ENCODE assay signal across 8 cellular contexts in the genomic region with DNA sequence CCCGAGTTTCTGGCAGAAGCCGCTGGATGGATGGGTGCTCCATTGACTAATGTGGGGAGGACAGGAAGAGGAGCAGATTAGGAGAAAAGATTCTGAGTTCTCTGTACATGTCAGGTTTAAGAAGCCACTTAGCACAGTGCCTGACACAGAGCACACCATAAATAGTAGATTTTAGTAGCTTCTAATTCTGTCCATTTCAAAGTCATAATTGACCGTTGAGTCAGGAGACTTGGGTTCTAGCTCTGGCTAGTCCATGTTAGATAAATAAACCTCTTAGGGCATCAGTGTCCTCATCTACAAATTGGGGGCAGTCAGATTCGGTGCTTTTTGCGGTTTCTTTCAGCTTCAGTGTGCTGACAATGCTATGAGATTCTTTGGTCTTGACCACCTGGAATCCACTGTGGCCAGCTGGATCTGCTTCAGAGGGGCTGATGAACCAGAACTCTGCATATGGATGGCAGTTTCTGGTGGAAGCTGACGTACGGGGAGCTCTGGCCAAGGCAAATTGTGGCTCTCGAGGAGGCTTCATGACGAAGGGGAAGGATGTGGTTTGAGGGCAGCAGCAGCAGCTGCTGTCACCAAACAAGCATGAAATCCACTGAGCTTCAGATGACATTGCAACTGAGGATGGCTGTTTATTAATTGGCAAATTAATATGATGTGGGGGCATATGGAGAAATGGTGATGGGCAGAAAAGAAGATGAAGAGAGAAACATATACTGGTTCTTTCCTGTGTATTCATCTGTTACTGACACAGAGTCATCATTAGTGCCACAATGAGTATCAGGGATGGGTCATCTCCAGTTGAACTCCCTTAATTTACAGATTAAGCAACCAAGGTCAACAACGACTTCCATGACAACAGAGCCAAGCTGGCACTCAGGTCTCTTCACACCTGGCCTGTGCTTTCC.
DNase-seq lines count a peak whose midpoint lies in the region; ATAC-seq and TF ChIP-seq lines count a peak whose summit lies in the region.

No MANE protein-coding gene starts in this region.

- CTCF ChIA-PET in WTC11 (lab: Charles Lee): no interaction called here

- DNase-seq in DMS79 treated with DMSO at 0.1 percent for 48 hours (lab: John Stamatoyannopoulos, UW): peak; percentile 17
- no peak for DNase-seq in DMS79 (lab: John Stamatoyannopoulos, UW)
- peak; percentile 70 to 74 for DNase-seq in activated T-cell treated with anti-CD3 and anti-CD28 coated beads, Interleukin-2, amount 50 U/mL, for 72 hours
- peak in 1 of 2 donors; percentile 41 for DNase-seq in upper lobe of left lung
- no peak for DNase-seq in WTC11 (ENCODE audit: low spot score)

- TF ChIP-seq CTCF in OCI-LY3 (IDR thresholded peaks at IDR 0.05; ENCODE audit: low read depth, low read length) (no peak), upper lobe of left lung (IDR thresholded peaks at IDR 0.05) (no peak), WTC11 (IDR thresholded peaks at IDR 0.05) (no peak)

- no peaks in the 10 kb centered on the region for H3K79me2 ChIP-seq in OCI-LY3 (ENCODE audit: low read length)

- H3K4me3 ChIP-seq in OCI-LY3 (ENCODE audit: low read length): peak overlapping the region; percentile 56
- peak overlapping the region in 1 of 2 donors; percentile 4 for H3K4me3 ChIP-seq in mucosa of rectum (ENCODE audit: low read length in 2 of 2)
- H3K4me3 ChIP-seq in upper lobe of left lung: no peak overlapping the region

- no peak for TF ChIP-seq EP300 in upper lobe of left lung (IDR thresholded peaks at IDR 0.05)

- H3K9me3 ChIP-seq in OCI-LY3 (ENCODE audit: insufficient read depth, low read length) (no peaks in the 10 kb centered on the region), mucosa of rectum (ENCODE audit: control insufficient read depth in 2 of 2, low read length in 2 of 2) (no peaks in the 10 kb centered on the region), upper lobe of left lung (no peaks in the 10 kb centered on the region)

- POLR2A ChIA-PET in WTC11 (lab: Charles Lee): no interaction called here

- no peak for TF ChIP-seq POLR2A in upper lobe of left lung (IDR thresholded peaks at IDR 0.05)

- H3K36me3 Mint-ChIP-seq in activated T-cell treated with anti-CD3 and anti-CD28 coated beads, Interleukin-2, amount 50 U/mL, for 72 hours (ENCODE audit: insufficient read depth in 2 of 2): peaks cover 3 to 5% of the 10 kb centered on the region in 2 donors
- peaks cover 5% of the 10 kb centered on the region for H3K36me3 Mint-ChIP-seq in WTC11

- H4K20me1 ChIP-seq in OCI-LY3 (ENCODE audit: insufficient read depth, low read length): peaks cover 11% of the 10 kb centered on the region

- peak overlapping the region; percentile 81 for H3K4me2 ChIP-seq in OCI-LY3 (ENCODE audit: low read length)

- ATAC-seq in HG03045 (IDR thresholded peaks at IDR 0.05; ENCODE audit: unreplicated experiment) (peak; percentile 93), upper lobe of left lung (ENCODE audit: low FRiP score in 2 of 2) (peak; percentile 39 to 55), WTC11 (no peak)
- ATAC-seq in activated T-cell treated with anti-CD3 and anti-CD28 coated beads, Interleukin-2, amount 50 U/mL, for 72 hours (replicated peaks in 1 of 2): peak; percentile 88 to 90

- peak overlapping the region; percentile 58 for H3K27ac Mint-ChIP-seq in activated T-cell treated with anti-CD3 and anti-CD28 coated beads, Interleukin-2, amount 50 U/mL, for 72 hours
- no peak overlapping the region for H3K27ac Mint-ChIP-seq in WTC11

- peaks cover 1 to 3% of the 10 kb centered on the region in 2 donors for H3K9me3 Mint-ChIP-seq in activated T-cell treated with anti-CD3 and anti-CD28 coated beads, Interleukin-2, amount 50 U/mL, for 72 hours
- peaks cover 7% of the 10 kb centered on the region for H3K9me3 Mint-ChIP-seq in WTC11

- peak overlapping the region; percentile 2; the same call in 1 of the 2 replicates for H3K9ac ChIP-seq in OCI-LY3 (ENCODE audit: low read length)
- no peak overlapping the region for H3K9ac ChIP-seq in mucosa of rectum (ENCODE audit: low read depth in 1 of 2, low read length in 2 of 2)

- H3K4me3 Mint-ChIP-seq in activated T-cell treated with anti-CD3 and anti-CD28 coated beads, Interleukin-2, amount 50 U/mL, for 72 hours: peak overlapping the region; percentile 65 to 66
- H3K4me3 Mint-ChIP-seq in WTC11: no peak overlapping the region

- H3K27ac ChIP-seq in OCI-LY3 (ENCODE audit: low read length) (no peak overlapping the region), mucosa of rectum (ENCODE audit: low read depth in 2 of 2, low read length in 2 of 2) (peak overlapping the region; percentile 59 to 75), upper lobe of left lung (peak overlapping the region in 2 of 4 donors; percentile 32 to 44)

- peaks cover 5% of the 10 kb centered on the region for H3K36me3 ChIP-seq in OCI-LY3 (replicated peaks; ENCODE audit: low read depth, low read length)
- H3K36me3 ChIP-seq in mucosa of rectum (ENCODE audit: control insufficient read depth in 2 of 2, insufficient read depth in 2 of 2, low read length in 2 of 2): no peaks in the 10 kb centered on the region
- H3K36me3 ChIP-seq in upper lobe of left lung: no peaks in the 10 kb centered on the region

- WGBS in upper lobe of left lung, 2 donors: 54 to 68% methylated on average over 10 of the region's 10 CpGs

- H3K4me1 Mint-ChIP-seq in activated T-cell treated with anti-CD3 and anti-CD28 coated beads, Interleukin-2, amount 50 U/mL, for 72 hours (ENCODE audit: low read depth): peaks cover 42% of the 10 kb centered on the region
- H3K4me1 Mint-ChIP-seq in WTC11: peaks cover 21% of the 10 kb centered on the region

- H2AFZ ChIP-seq in OCI-LY3 (ENCODE audit: low read depth, low read length): no peak overlapping the region

- H3K4me1 ChIP-seq in OCI-LY3 (ENCODE audit: low read length) (peaks cover 17% of the 10 kb centered on the region), mucosa of rectum (ENCODE audit: control insufficient read depth in 2 of 2, insufficient read depth in 2 of 2, low read length in 2 of 2) (peaks cover 0 to 12% of the 10 kb centered on the region in 2 donors), upper lobe of left lung (peaks cover 13 to 38% (median 22%) of the 10 kb centered on the region in 4 donors)

- H3K27me3 Mint-ChIP-seq in activated T-cell treated with anti-CD3 and anti-CD28 coated beads, Interleukin-2, amount 50 U/mL, for 72 hours (ENCODE audit: low read depth): no peaks in the 10 kb centered on the region
- no peaks in the 10 kb centered on the region for H3K27me3 Mint-ChIP-seq in WTC11 (ENCODE audit: low read depth)

- H3K27me3 ChIP-seq in OCI-LY3 (ENCODE audit: low read depth, low read length) (no peaks in the 10 kb centered on the region), mucosa of rectum (ENCODE audit: control insufficient read depth in 2 of 2, insufficient read depth in 2 of 2, low read length in 2 of 2) (no peaks in the 10 kb centered on the region), upper lobe of left lung (no peaks in the 10 kb centered on the region)

TF ChIP-seq in WTC11, 78 proteins besides CTCF, POLR2A, EP300 and RAD21:
- TF ChIP-seq, protein P1, sequence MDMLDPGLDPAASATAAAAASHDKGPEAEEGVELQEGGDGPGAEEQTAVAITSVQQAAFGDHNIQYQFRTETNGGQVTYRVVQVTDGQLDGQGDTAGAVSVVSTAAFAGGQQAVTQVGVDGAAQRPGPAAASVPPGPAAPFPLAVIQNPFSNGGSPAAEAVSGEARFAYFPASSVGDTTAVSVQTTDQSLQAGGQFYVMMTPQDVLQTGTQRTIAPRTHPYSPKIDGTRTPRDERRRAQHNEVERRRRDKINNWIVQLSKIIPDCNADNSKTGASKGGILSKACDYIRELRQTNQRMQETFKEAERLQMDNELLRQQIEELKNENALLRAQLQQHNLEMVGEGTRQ (CRISPR knock-in tag; IDR thresholded peaks at IDR 0.05): no peak
- TF ChIP-seq ZNF219 (CRISPR knock-in tag; IDR thresholded peaks at IDR 0.05; ENCODE audit: borderline replicate concordance) (no peak), MYBL2 (CRISPR knock-in tag; IDR thresholded peaks at IDR 0.05) (no peak), FOXP1 (CRISPR knock-in tag; IDR thresholded peaks at IDR 0.05; ENCODE audit: borderline replicate concordance) (no peak), NFYB (CRISPR knock-in tag; conservative IDR thresholded peaks at IDR 0.05; ENCODE audit: low read depth) (no peak), CREB1 (CRISPR knock-in tag; IDR thresholded peaks at IDR 0.05) (no peak), ATF1 (CRISPR knock-in tag; IDR thresholded peaks at IDR 0.05) (no peak)
- TF ChIP-seq, protein P2, sequence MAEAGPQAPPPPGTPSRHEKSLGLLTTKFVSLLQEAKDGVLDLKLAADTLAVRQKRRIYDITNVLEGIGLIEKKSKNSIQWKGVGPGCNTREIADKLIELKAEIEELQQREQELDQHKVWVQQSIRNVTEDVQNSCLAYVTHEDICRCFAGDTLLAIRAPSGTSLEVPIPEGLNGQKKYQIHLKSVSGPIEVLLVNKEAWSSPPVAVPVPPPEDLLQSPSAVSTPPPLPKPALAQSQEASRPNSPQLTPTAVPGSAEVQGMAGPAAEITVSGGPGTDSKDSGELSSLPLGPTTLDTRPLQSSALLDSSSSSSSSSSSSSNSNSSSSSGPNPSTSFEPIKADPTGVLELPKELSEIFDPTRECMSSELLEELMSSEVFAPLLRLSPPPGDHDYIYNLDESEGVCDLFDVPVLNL (CRISPR knock-in tag; IDR thresholded peaks at IDR 0.05; ENCODE audit: borderline replicate concordance, low read depth): no peak

Comparison
In these comparisons a context has a peak if more than half of its experiments do, and no peak if none do; other contexts are left out.
1. DNase-seq: peak in DMS79 treated with DMSO at 0.1 percent for 48 hours (single experiment) and activated T-cell treated with anti-CD3 and anti-CD28 coated beads, Interleukin-2, amount 50 U/mL, for 72 hours (2 of 2); none in DMS79 (single experiment) and WTC11 (single experiment).